Comparison of ENCODE assay signal across 30 cellular contexts in genomic region chr9:76758476-76758875, GRCh38. TPM values are rescaled to one million over a fixed set of nuclear protein-coding genes. Genes with fewer than 3 reads are reported as not detected.
"Had no signal": no experiment of that assay in that cellular context is flagged by ENCODE, and none has a peak within 500 bp of the region (broad histone marks: within the 10 kb centered on the region; RNA-seq: fewer than 3 reads in every experiment).

No MANE protein-coding gene starts in this region.

- H3K79me2 ChIP-seq: parathyroid adenoma had no signal

- H3K4me3 ChIP-seq: coronary artery, dorsolateral prefrontal cortex, gastroesophageal sphincter, psoas muscle, sigmoid colon, thoracic aorta, uterus had no signal

- H3K9ac ChIP-seq: parathyroid adenoma had no signal

- H3K27me3 ChIP-seq: brain microvascular endothelial cell, dorsolateral prefrontal cortex, gastroesophageal sphincter, sigmoid colon, uterus had no signal

- DNase-seq: activated CD4-positive, alpha-beta T cell treated with anti-CD3 and anti-CD28 coated beads for 1 hour; activated CD4-positive, alpha-beta T cell treated with anti-CD3 and anti-CD28 coated beads, Interleukin-2, amount 10 ng/mL, durations not matched to agents 7 days and 5 days; activated CD8-positive, alpha-beta T cell treated with anti-CD3 and anti-CD28 coated beads for 36 hours; activated naive CD4-positive, alpha-beta T cell; activated T-cell treated with anti-CD3 and anti-CD28 coated beads, Interleukin-2, amount 50 U/mL, for 72 hours; brain microvascular endothelial cell; dorsolateral prefrontal cortex; effector memory CD4-positive, alpha-beta T cell; head of caudate nucleus; hippocampal formation; immature natural killer cell; kidney; left colon; mammary epithelial cell; psoas muscle; sigmoid colon; small intestine; stimulated activated CD4-positive, alpha-beta T cell treated with anti-CD3 and anti-CD28 coated beads, Interleukin-4, amount 100 ng/mL, for 24 hours; T1000; uterus had no signal

- H2AFZ ChIP-seq: parathyroid adenoma had no signal

- H3K36me3 ChIP-seq: brain microvascular endothelial cell, uterus had no signal

- H3K27ac ChIP-seq: brain microvascular endothelial cell, coronary artery, dorsolateral prefrontal cortex, gastroesophageal sphincter, parathyroid adenoma, psoas muscle, thoracic aorta, uterus had no signal

- ATAC-seq: activated CD8-positive, alpha-beta T cell treated with anti-CD3 and anti-CD28 coated beads for 36 hours; activated naive CD4-positive, alpha-beta T cell treated with anti-CD3 and anti-CD28 coated beads, Interleukin-2, amount 50 U/mL, for 72 hours; activated T-cell treated with anti-CD3 and anti-CD28 coated beads, Interleukin-2, amount 50 U/mL, for 72 hours; gastroesophageal sphincter; left colon; psoas muscle; stimulated activated effector memory CD8-positive, alpha-beta T cell treated with anti-CD3 and anti-CD28 coated beads, Interleukin-12 subunit alpha, Interleukin-12 subunit beta, amount 100 ng/mL, for 72 hours had no signal

- H3K4me1 ChIP-seq: parathyroid adenoma, psoas muscle, uterus had no signal

- H3K9me3 ChIP-seq: gastroesophageal sphincter, psoas muscle, sigmoid colon, thoracic aorta, uterus had no signal

RNA-seq across cellular contexts. Expression of gene PCA3, which starts 5.8 kb away (rescaled TPM):
- total RNA-seq: activated CD4-positive, alpha-beta T cell treated with anti-CD3 and anti-CD28 coated beads, Interleukin-2, amount 10 ng/mL, durations not matched to agents 7 days and 5 days; activated CD8-positive, alpha-beta T cell treated with anti-CD3 and anti-CD28 coated beads for 36 hours; activated naive CD4-positive, alpha-beta T cell treated with anti-CD3 and anti-CD28 coated beads, Interleukin-2, amount 50 U/mL, for 72 hours; activated T-cell treated with anti-CD3 and anti-CD28 coated beads, Interleukin-2, amount 50 U/mL, for 72 hours; cardiac septum; epithelial cell of proximal tubule; fibroblast of villous mesenchyme; kidney; left colon; mammary epithelial cell; mucosa of gallbladder; psoas muscle; thoracic aorta had no signal
